7 cellular contexts compared by ENCODE assay signal in genomic region chr2:148645925-148646559, GRCh38. TPM values are rescaled to one million over a fixed set of nuclear protein-coding genes. Genes with fewer than 3 reads are reported as not detected.
DNase-seq lines count a peak whose midpoint lies in the region; ATAC-seq and TF ChIP-seq lines count a peak whose summit lies in the region.

No MANE protein-coding gene starts in this region.

- H3K27me3 ChIP-seq in iPS-18a (ENCODE audit: control insufficient read depth, insufficient read depth, low read length): peaks cover 13% of the 10 kb centered on the region

- peak overlapping the region; percentile 95 for H3K4me3 ChIP-seq in iPS-18a (ENCODE audit: low read length)
- H3K4me3 ChIP-seq in skin epidermis: peak overlapping the region; percentile 69 to 97 (median 94)

- DNase-seq in GM13976 (ENCODE audit: low spot score) (peak; percentile 79), NCI-H1092 treated with DMSO at 0.1 percent for 48 hours (lab: John Stamatoyannopoulos, UW) (peak; percentile 40), T-helper 1 cell (peak; percentile 30 to 89 (median 64))

- H3K27ac Mint-ChIP-seq in brain: peak overlapping the region; percentile 41 to 99 (median 95)

- H3K4me3 Mint-ChIP-seq in brain: peak overlapping the region; percentile 92 to 99 (median 94)

- H3K4me1 ChIP-seq in iPS-18a (ENCODE audit: control insufficient read depth, low read depth, low read length): peaks cover 11% of the 10 kb centered on the region

- in situ Hi-C loops in GM13976 (cut with MboI; ENCODE audit: low sequenced_read_pairs, unreplicated experiment): no loop called here

- peaks cover 25% of the 10 kb centered on the region for H3K27me3 Mint-ChIP-seq in brain

- H3K4me1 Mint-ChIP-seq in brain: peaks cover 60% of the 10 kb centered on the region

- ATAC-seq in HG02678 (IDR thresholded peaks at IDR 0.05; ENCODE audit: unreplicated experiment): peak; percentile 41

- H3K9me3 Mint-ChIP-seq in brain: peaks cover 0 to 4% (median 0%) of the 10 kb centered on the region in 5 experiments

- H3K36me3 Mint-ChIP-seq in brain: peaks cover 14% of the 10 kb centered on the region

- no peaks in the 10 kb centered on the region for H3K36me3 ChIP-seq in iPS-18a (ENCODE audit: control insufficient read depth, low read depth, low read length)

- TF ChIP-seq CTCF in GM13976 (IDR thresholded peaks at IDR 0.05; ENCODE audit: borderline replicate concordance, control extremely low read depth, extremely low read depth, insufficient read depth, missing control alignments): no peak
- TF ChIP-seq CTCF in brain (conservative IDR thresholded peaks at IDR 0.05): no peak

- no peaks in the 10 kb centered on the region for H3K9me3 ChIP-seq in iPS-18a (ENCODE audit: control insufficient read depth, low read depth, low read length)

- H3K27ac ChIP-seq in iPS-18a (ENCODE audit: low read length): no peak overlapping the region
- H3K27ac ChIP-seq in skin epidermis: peak overlapping the region in 19 of 21 experiments; percentile 49 to 100 (median 100)

- H3K9ac ChIP-seq in iPS-18a (ENCODE audit: low read length): peak overlapping the region; percentile 93

RNA-seq across cellular contexts. Expression of gene EPC2, which starts 1.5 kb away (rescaled TPM):
- polyA plus RNA-seq in brain (ENCODE audit: insufficient read depth, low read depth, low replicate concordance): 17.7 TPM
